In the genomic region with DNA sequence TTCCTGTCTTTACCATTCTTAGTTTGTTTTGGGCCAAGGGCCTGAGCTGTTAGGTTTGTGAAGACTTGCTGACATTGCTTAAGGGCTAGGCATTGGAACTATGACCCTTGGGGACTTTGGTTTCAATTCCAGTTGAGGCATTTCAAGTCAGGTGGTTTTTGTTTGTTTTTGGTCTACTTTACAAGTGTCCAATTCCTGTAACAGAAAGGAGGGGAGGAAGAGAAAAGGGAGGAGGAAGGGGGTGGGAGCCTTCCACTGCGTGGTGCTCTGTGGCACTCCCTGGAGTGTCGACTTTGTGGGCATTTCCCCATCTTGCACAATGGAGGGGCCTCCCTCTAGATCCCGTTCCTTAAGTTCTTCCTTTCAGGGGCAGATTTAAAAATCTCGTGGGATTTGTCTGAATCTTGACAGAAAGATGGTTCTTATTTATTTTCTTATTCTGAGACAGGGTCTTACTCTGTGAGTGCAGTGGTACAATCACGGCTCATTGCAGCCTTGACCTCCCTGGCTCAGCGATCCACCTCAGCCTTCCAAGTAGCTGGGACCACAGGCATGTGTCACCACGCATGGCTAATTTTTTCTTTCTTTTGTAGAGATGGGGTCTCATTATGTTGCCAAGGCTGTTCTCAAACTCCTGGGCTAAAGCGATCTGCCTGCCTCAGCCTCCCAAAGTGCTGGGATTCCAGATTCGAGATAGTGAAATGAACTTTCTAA, we compare ENCODE assay signal across 1 cellular context.
TF ChIP-seq lines count a peak whose summit lies in the region.

No MANE protein-coding gene starts in this region.

TF ChIP-seq in HepG2, 621 proteins besides CTCF, POLR2A, EP300 and RAD21 (continued from another document and continues in another):
- TF ChIP-seq FOXA1 (IDR thresholded peaks at IDR 0.05) (no peak), FOXA1 (CRISPR knock-in tag; IDR thresholded peaks at IDR 0.05) (peak; percentile 53; the same call in 1 of the 2 replicates), NCOR1 (IDR thresholded peaks at IDR 0.05; ENCODE audit: borderline replicate concordance, low read length) (peak; percentile 76), NR0B2 (CRISPR knock-in tag; IDR thresholded peaks at IDR 0.05) (no peak), SALL1 (CRISPR knock-in tag; IDR thresholded peaks at IDR 0.05) (no peak; the same call in 1 of the 2 replicates), HCFC1 (IDR thresholded peaks at IDR 0.05; ENCODE audit: low read depth, low read length) (no peak), SIX4 (CRISPR knock-in tag; IDR thresholded peaks at IDR 0.05) (0 out of 2 replicates have a peak, but pooled peaks have one; percentile 18), NR2C2 (CRISPR knock-in tag; IDR thresholded peaks at IDR 0.05; ENCODE audit: borderline replicate concordance) (peak; percentile 45; the same call in 1 of the 2 replicates), HMG20A (CRISPR knock-in tag; IDR thresholded peaks at IDR 0.05; ENCODE audit: borderline replicate concordance) (peak; percentile 45; the same call in 1 of the 2 replicates), MAFK (conservative IDR thresholded peaks at IDR 0.05 in 1 of 2, IDR thresholded peaks at IDR 0.05 in 1 of 2; ENCODE audit: low read length in 2 of 2) (peak; percentile 75 to 77), ZMYM4 (CRISPR knock-in tag; IDR thresholded peaks at IDR 0.05) (peak; percentile 39; the same call in 1 of the 2 replicates), ZNF33B (CRISPR knock-in tag; IDR thresholded peaks at IDR 0.05) (no peak), MAFF (IDR thresholded peaks at IDR 0.05; ENCODE audit: low read depth, low read length) (peak; percentile 74), GABPA (IDR thresholded peaks at IDR 0.05; ENCODE audit: low read depth, low read length) (no peak), GABPA (CRISPR knock-in tag; IDR thresholded peaks at IDR 0.05; ENCODE audit: low read depth) (0 out of 2 replicates have a peak, but pooled peaks have one; percentile 27), ATF2 (CRISPR knock-in tag; IDR thresholded peaks at IDR 0.05) (0 out of 2 replicates have a peak, but pooled peaks have one; percentile 39), ARID5B (CRISPR knock-in tag; IDR thresholded peaks at IDR 0.05) (peak; percentile 79), ZNF644 (CRISPR knock-in tag; IDR thresholded peaks at IDR 0.05; ENCODE audit: low read depth) (peak; percentile 65; the same call in 1 of the 2 replicates), HNF4G (IDR thresholded peaks at IDR 0.05; ENCODE audit: borderline replicate concordance, low read depth, low read length) (peak; percentile 88; the same call in 1 of the 2 replicates), HNF4G (CRISPR knock-in tag; IDR thresholded peaks at IDR 0.05; ENCODE audit: borderline replicate concordance, low read depth) (peak; percentile 49; the same call in 1 of the 2 replicates), ZKSCAN5 (CRISPR knock-in tag; IDR thresholded peaks at IDR 0.05) (no peak), TBX2 (CRISPR knock-in tag; IDR thresholded peaks at IDR 0.05; ENCODE audit: borderline replicate concordance) (peak; percentile 51; the same call in 1 of the 2 replicates), ZNF747 (CRISPR knock-in tag; IDR thresholded peaks at IDR 0.05; ENCODE audit: borderline replicate concordance) (no peak), EZH2 (conservative IDR thresholded peaks at IDR 0.05; ENCODE audit: low read depth, low read length) (no peak), HNF4A (CRISPR knock-in tag; IDR thresholded peaks at IDR 0.05) (peak; percentile 93), CEBPB (IDR thresholded peaks at IDR 0.05; ENCODE audit: borderline replicate concordance, low read depth, low read length) (peak; percentile 45; the same call in 1 of the 2 replicates), WIZ (CRISPR knock-in tag; IDR thresholded peaks at IDR 0.05) (no peak), GATAD2A (CRISPR knock-in tag; IDR thresholded peaks at IDR 0.05) (peak; percentile 78), ZSCAN25 (CRISPR knock-in tag; IDR thresholded peaks at IDR 0.05) (no peak), ZNF800 (CRISPR knock-in tag; IDR thresholded peaks at IDR 0.05) (0 out of 2 replicates have a peak, but pooled peaks have one; percentile 54), NFRKB (IDR thresholded peaks at IDR 0.05) (no peak), STAG1 (CRISPR knock-in tag; IDR thresholded peaks at IDR 0.05) (no peak), PHF8 (CRISPR knock-in tag; IDR thresholded peaks at IDR 0.05) (peak; percentile 22; the same call in 1 of the 2 replicates), PAXIP1 (CRISPR knock-in tag; conservative IDR thresholded peaks at IDR 0.05) (peak; percentile 85), RFXAP (CRISPR knock-in tag; IDR thresholded peaks at IDR 0.05; ENCODE audit: borderline replicate concordance) (0 out of 2 replicates have a peak, but pooled peaks have one; percentile 32), ZNF235 (CRISPR knock-in tag; IDR thresholded peaks at IDR 0.05; ENCODE audit: borderline replicate concordance) (no peak), RXRA (CRISPR knock-in tag; IDR thresholded peaks at IDR 0.05) (peak; percentile 30; the same call in 1 of the 2 replicates), YEATS2 (CRISPR knock-in tag; IDR thresholded peaks at IDR 0.05; ENCODE audit: borderline replicate concordance) (no peak), FOXJ3 (CRISPR knock-in tag; IDR thresholded peaks at IDR 0.05; ENCODE audit: borderline replicate concordance) (0 out of 2 replicates have a peak, but pooled peaks have one; percentile 49), LCORL (IDR thresholded peaks at IDR 0.05) (no peak), LCORL (CRISPR knock-in tag; IDR thresholded peaks at IDR 0.05) (peak; percentile 64), DPF2 (CRISPR knock-in tag; IDR thresholded peaks at IDR 0.05; ENCODE audit: borderline replicate concordance, low read depth) (peak; percentile 51; the same call in 1 of the 2 replicates)
- TF ChIP-seq, protein P1, sequence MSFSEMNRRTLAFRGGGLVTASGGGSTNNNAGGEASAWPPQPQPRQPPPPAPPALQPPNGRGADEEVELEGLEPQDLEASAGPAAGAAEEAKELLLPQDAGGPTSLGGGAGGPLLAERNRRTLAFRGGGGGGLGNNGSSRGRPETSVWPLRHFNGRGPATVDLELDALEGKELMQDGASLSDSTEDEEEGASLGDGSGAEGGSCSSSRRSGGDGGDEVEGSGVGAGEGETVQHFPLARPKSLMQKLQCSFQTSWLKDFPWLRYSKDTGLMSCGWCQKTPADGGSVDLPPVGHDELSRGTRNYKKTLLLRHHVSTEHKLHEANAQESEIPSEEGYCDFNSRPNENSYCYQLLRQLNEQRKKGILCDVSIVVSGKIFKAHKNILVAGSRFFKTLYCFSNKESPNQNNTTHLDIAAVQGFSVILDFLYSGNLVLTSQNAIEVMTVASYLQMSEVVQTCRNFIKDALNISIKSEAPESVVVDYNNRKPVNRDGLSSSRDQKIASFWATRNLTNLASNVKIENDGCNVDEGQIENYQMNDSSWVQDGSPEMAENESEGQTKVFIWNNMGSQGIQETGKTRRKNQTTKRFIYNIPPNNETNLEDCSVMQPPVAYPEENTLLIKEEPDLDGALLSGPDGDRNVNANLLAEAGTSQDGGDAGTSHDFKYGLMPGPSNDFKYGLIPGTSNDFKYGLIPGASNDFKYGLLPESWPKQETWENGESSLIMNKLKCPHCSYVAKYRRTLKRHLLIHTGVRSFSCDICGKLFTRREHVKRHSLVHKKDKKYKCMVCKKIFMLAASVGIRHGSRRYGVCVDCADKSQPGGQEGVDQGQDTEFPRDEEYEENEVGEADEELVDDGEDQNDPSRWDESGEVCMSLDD (CRISPR knock-in tag; IDR thresholded peaks at IDR 0.05; ENCODE audit: borderline replicate concordance), result 0 out of 2 replicates have a peak, but pooled peaks have one; percentile 26
- TF ChIP-seq, protein P2, sequence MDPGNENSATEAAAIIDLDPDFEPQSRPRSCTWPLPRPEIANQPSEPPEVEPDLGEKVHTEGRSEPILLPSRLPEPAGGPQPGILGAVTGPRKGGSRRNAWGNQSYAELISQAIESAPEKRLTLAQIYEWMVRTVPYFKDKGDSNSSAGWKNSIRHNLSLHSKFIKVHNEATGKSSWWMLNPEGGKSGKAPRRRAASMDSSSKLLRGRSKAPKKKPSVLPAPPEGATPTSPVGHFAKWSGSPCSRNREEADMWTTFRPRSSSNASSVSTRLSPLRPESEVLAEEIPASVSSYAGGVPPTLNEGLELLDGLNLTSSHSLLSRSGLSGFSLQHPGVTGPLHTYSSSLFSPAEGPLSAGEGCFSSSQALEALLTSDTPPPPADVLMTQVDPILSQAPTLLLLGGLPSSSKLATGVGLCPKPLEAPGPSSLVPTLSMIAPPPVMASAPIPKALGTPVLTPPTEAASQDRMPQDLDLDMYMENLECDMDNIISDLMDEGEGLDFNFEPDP (CRISPR knock-in tag; conservative IDR thresholded peaks at IDR 0.05), result no peak
- TF ChIP-seq, protein P3, sequence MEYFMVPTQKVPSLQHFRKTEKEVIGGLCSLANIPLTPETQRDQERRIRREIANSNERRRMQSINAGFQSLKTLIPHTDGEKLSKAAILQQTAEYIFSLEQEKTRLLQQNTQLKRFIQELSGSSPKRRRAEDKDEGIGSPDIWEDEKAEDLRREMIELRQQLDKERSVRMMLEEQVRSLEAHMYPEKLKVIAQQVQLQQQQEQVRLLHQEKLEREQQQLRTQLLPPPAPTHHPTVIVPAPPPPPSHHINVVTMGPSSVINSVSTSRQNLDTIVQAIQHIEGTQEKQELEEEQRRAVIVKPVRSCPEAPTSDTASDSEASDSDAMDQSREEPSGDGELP (IDR thresholded peaks at IDR 0.05; ENCODE audit: borderline replicate concordance, low read depth), result peak; percentile 48; the same call in 1 of the 2 replicates
